Comparison of ENCODE assay signal across 17 cellular contexts in genomic region chr16:59633996-59634579, GRCh38.
A peak's percentile ranks its signal among the peaks of the same experiment; 100 is the strongest.
DNase-seq lines count a peak whose midpoint lies in the region; ATAC-seq, FAIRE-seq and TF ChIP-seq lines count a peak whose summit lies in the region.
"Had no signal": no experiment of that assay in that cellular context is flagged by ENCODE, and none has a peak within 500 bp of the region (broad histone marks: within the 10 kb centered on the region; RNA-seq: fewer than 3 reads in every experiment).

No MANE protein-coding gene starts in this region.

- intact Hi-C loops in Right ventricle myocardium inferior (cut with DNase I), result no loop called here

- in situ Hi-C loops in brain microvascular endothelial cell (cut with HindIII; ENCODE audit: low pct_ligation_motif_present, low sequenced_read_pairs), result no loop called here

- no peaks in the 10 kb centered on the region for H3K9me3 Mint-ChIP-seq in endothelial cell (ENCODE audit: unreplicated experiment)

- H3K27me3 Mint-ChIP-seq in endothelial cell (ENCODE audit: unreplicated experiment), result no peaks in the 10 kb centered on the region

- no peak for FAIRE-seq in urothelium cell line (lab: Jason Lieb, UNC)
- FAIRE-seq: A204.1, endometrium, pancreas had no signal

- no peaks in the 10 kb centered on the region for H3K4me1 Mint-ChIP-seq in endothelial cell (ENCODE audit: unreplicated experiment)

- peaks cover 44% of the 10 kb centered on the region for H3K4me1 ChIP-seq in cardiac muscle cell (ENCODE audit: low read depth)
- H3K4me1 ChIP-seq: lower lobe of right lung, pancreas, testis had no signal

- ATAC-seq in Right ventricle myocardium inferior, result no peak
- ATAC-seq: lower lobe of right lung, pancreas had no signal

- no peaks in the 10 kb centered on the region for H3K9me3 ChIP-seq in cardiac muscle cell (ENCODE audit: low read depth)
- H3K9me3 ChIP-seq: lower lobe of right lung, pancreas, testis had no signal

- H3K27ac ChIP-seq in cardiac muscle cell (peak overlapping the region; percentile 85), brain microvascular endothelial cell (peak overlapping the region; percentile 72)
- H3K27ac ChIP-seq: lower lobe of right lung, pancreas, testis had no signal

- H3K4me3 ChIP-seq in cardiac muscle cell, result no peak overlapping the region
- no peak overlapping the region for H3K4me3 ChIP-seq in brain microvascular endothelial cell (ENCODE audit: low read depth, low read length)
- H3K4me3 ChIP-seq: lower lobe of right lung, pancreas, testis had no signal

- TF ChIP-seq CTCF in cardiac muscle cell (IDR thresholded peaks at IDR 0.05; ENCODE audit: low read depth, low read length) (no peak), brain microvascular endothelial cell (IDR thresholded peaks at IDR 0.05; ENCODE audit: low read depth, low read length, missing control alignments) (no peak), endothelial cell (IDR thresholded peaks at IDR 0.05; ENCODE audit: unreplicated experiment) (no peak)

- H3K27me3 ChIP-seq in cardiac muscle cell (no peaks in the 10 kb centered on the region), brain microvascular endothelial cell (replicated peaks) (no peaks in the 10 kb centered on the region)
- H3K27me3 ChIP-seq: pancreas, testis had no signal

- H3K36me3 Mint-ChIP-seq in endothelial cell (ENCODE audit: low read depth, unreplicated experiment), result peaks cover 4% of the 10 kb centered on the region

- H3K36me3 ChIP-seq in cardiac muscle cell, result no peaks in the 10 kb centered on the region
- no peaks in the 10 kb centered on the region for H3K36me3 ChIP-seq in brain microvascular endothelial cell (replicated peaks)
- H3K36me3 ChIP-seq: lower lobe of right lung, pancreas had no signal

- DNase-seq in cardiac muscle cell (ENCODE audit: low read depth in 1 of 2, low spot score in 1 of 2) (peak in 1 of 2 donors; percentile 50), Right ventricle myocardium inferior (ENCODE audit: missing footprints) (no peak), brain microvascular endothelial cell (peak; percentile 62), iris pigment epithelial cell (ENCODE audit: low read depth) (peak; percentile 53), urothelium cell line (ENCODE audit: low spot score) (peak; percentile 9), NCI-H82 treated with DMSO at 0.1 percent for 48 hours (lab: John Stamatoyannopoulos, UW; ENCODE audit: unreplicated experiment) (no peak), endothelial cell (ENCODE audit: low spot score) (no peak), iPS-NIHi7 (ENCODE audit: extremely low spot score) (no peak)
- DNase-seq: activated gamma-delta T cell treated with Interleukin-2 at 50 U/mL for 16 hours; DMS153; lower lobe of right lung; NCI-H1092 treated with DMSO at 0.1 percent for 48 hours; pancreas; stimulated activated CD4-positive, alpha-beta T cell treated with anti-CD3 and anti-CD28 coated beads, Interleukin-15, amount 100 ng/mL, for 24 hours; testis had no signal

- no peak overlapping the region for H3K4me3 Mint-ChIP-seq in endothelial cell (ENCODE audit: unreplicated experiment)

- no peak overlapping the region for H3K27ac Mint-ChIP-seq in endothelial cell (ENCODE audit: unreplicated experiment)

Comparison
In these comparisons a context has a peak if more than half of its experiments do, and no peak if none do; other contexts are left out.
1. DNase-seq: peak in brain microvascular endothelial cell (single experiment), iris pigment epithelial cell (single experiment) and urothelium cell line (single experiment); none in Right ventricle myocardium inferior (single experiment), NCI-H82 treated with DMSO at 0.1 percent for 48 hours (single experiment), endothelial cell (single experiment) and iPS-NIHi7 (single experiment).